Comparison of ENCODE assay signal across 16 cellular contexts in genomic region chr6:162941128-162941527, GRCh38.
"Had no signal": no experiment of that assay in that cellular context is flagged by ENCODE, and none has a peak within 500 bp of the region (broad histone marks: within the 10 kb centered on the region; RNA-seq: fewer than 3 reads in every experiment).

No MANE protein-coding gene starts in this region.

- H3K36me3 Mint-ChIP-seq: immature natural killer cell had no signal

- H3K4me1 ChIP-seq: esophagus muscularis mucosa, foreskin keratinocyte, tibial nerve, upper lobe of right lung, vagina had no signal

- H3K4me1 Mint-ChIP-seq: immature natural killer cell; naive thymus-derived CD4-positive, alpha-beta T cell had no signal

- H3K36me3 ChIP-seq: esophagus muscularis mucosa, tibial nerve, upper lobe of right lung, vagina had no signal

- H3K27ac Mint-ChIP-seq: immature natural killer cell; naive thymus-derived CD4-positive, alpha-beta T cell had no signal

- H3K27ac ChIP-seq: epithelial cell of prostate, esophagus muscularis mucosa, foreskin keratinocyte, upper lobe of right lung, vagina had no signal

- H3K9me3 ChIP-seq: upper lobe of right lung, vagina had no signal

- H3K4me3 ChIP-seq: esophagus muscularis mucosa, lung, smooth muscle cell, upper lobe of right lung, vagina had no signal

- DNase-seq: cortex of kidney; dorsolateral prefrontal cortex; effector CD8-positive, alpha-beta T cell; foreskin keratinocyte; immature natural killer cell; left ventricle myocardium superior; naive thymus-derived CD4-positive, alpha-beta T cell; stimulated activated CD4-positive, alpha-beta T cell treated with anti-CD3 and anti-CD28 coated beads, Interleukin-2, amount 100 ng/mL, for 48 hours; stimulated activated naive CD8-positive, alpha-beta T cell treated with anti-CD3 and anti-CD28 coated beads, Interleukin-15, Interleukin-2, amounts not matched to agents 100 U/mL and 50 U/mL, for 24 hours; upper lobe of right lung had no signal

- H3K4me3 Mint-ChIP-seq: immature natural killer cell; naive thymus-derived CD4-positive, alpha-beta T cell had no signal
